In genomic region chr5:1002836-1003235, GRCh38 we compare ENCODE assay signal across 15 cellular contexts. TPM values are rescaled to one million over a fixed set of nuclear protein-coding genes. Genes with fewer than 3 reads are reported as not detected.
A peak's percentile ranks its signal among the peaks of the same experiment; 100 is the strongest.
DNase-seq lines count a peak whose midpoint lies in the region; ATAC-seq and TF ChIP-seq lines count a peak whose summit lies in the region.
"Had no signal": no experiment of that assay in that cellular context is flagged by ENCODE, and none has a peak within 500 bp of the region (broad histone marks: within the 10 kb centered on the region; RNA-seq: fewer than 3 reads in every experiment).

No MANE protein-coding gene starts in this region.

- H3K36me3 Mint-ChIP-seq in activated naive CD8-positive, alpha-beta T cell treated with anti-CD3 and anti-CD28 coated beads, Interleukin-2, amount 10 ng/mL, durations not matched to agents 7 days and 5 days: peaks cover under 1% of the 10 kb centered on the region
- no peaks in the 10 kb centered on the region for H3K36me3 Mint-ChIP-seq in activated naive CD8-positive, alpha-beta T cell treated with anti-CD3 and anti-CD28 coated beads for 36 hours
- no peaks in the 10 kb centered on the region for H3K36me3 Mint-ChIP-seq in stimulated activated effector memory CD8-positive, alpha-beta T cell treated with anti-CD3 and anti-CD28 coated beads, Interleukin-12 subunit alpha, Interleukin-12 subunit beta, amount 100 ng/mL, for 72 hours
- H3K36me3 Mint-ChIP-seq: activated naive CD4-positive, alpha-beta T cell treated with anti-CD3 and anti-CD28 coated beads, Interleukin-2, amount 50 U/mL, for 72 hours; immature natural killer cell had no signal

- H3K9me3 Mint-ChIP-seq in activated naive CD8-positive, alpha-beta T cell treated with anti-CD3 and anti-CD28 coated beads, Interleukin-2, amount 10 ng/mL, durations not matched to agents 7 days and 5 days: no peaks in the 10 kb centered on the region
- no peaks in the 10 kb centered on the region for H3K9me3 Mint-ChIP-seq in activated naive CD8-positive, alpha-beta T cell treated with anti-CD3 and anti-CD28 coated beads for 36 hours
- H3K9me3 Mint-ChIP-seq in stimulated activated effector memory CD8-positive, alpha-beta T cell treated with anti-CD3 and anti-CD28 coated beads, Interleukin-12 subunit alpha, Interleukin-12 subunit beta, amount 100 ng/mL, for 72 hours: no peaks in the 10 kb centered on the region
- H3K9me3 Mint-ChIP-seq: activated naive CD4-positive, alpha-beta T cell treated with anti-CD3 and anti-CD28 coated beads, Interleukin-2, amount 50 U/mL, for 72 hours; immature natural killer cell had no signal

- intact Hi-C loops in PC-3 (cut with micrococcal nuclease): loop anchor here (5.0 to 10.0 kb wide), 2 partner anchors 71 to 162 kb away; no protein-coding TSS in a partner anchor

- POLR2A ChIA-PET in activated naive CD8-positive, alpha-beta T cell treated with anti-CD3 and anti-CD28 coated beads, Interleukin-2, amount 10 ng/mL, durations not matched to agents 7 days and 5 days (lab: Charles Lee): interaction anchor here (0.7 kb wide), 1 partner anchor 49 kb away, joined by 3 read pairs; no protein-coding TSS in a partner anchor
- POLR2A ChIA-PET in PC-3 (lab: Charles Lee; ENCODE audit: unreplicated experiment): no interaction called here

- H3F3A ChIP-seq in PC-3 (ENCODE audit: low read length, unreplicated experiment): peaks cover 5% of the 10 kb centered on the region

- H3K79me2 ChIP-seq in PC-3 (ENCODE audit: low read length): no peaks in the 10 kb centered on the region

- CTCF ChIA-PET in PC-3 (lab: Charles Lee): no interaction called here

- H3K9me3 ChIP-seq in PC-3 (ENCODE audit: low read length): no peaks in the 10 kb centered on the region
- H3K9me3 ChIP-seq: breast epithelium, esophagus muscularis mucosa had no signal

- BruUV-seq in PC-3 (replicated peaks; lab: Mats Ljungman, UMichigan): no TSS peak

- H3K9ac ChIP-seq in PC-3 (ENCODE audit: low read length): no peak overlapping the region

- no peak overlapping the region for H3K4me3 ChIP-seq in PC-3 (ENCODE audit: low read length)
- H3K4me3 ChIP-seq: esophagus muscularis mucosa had no signal

- peak; percentile 26 for DNase-seq in activated naive CD8-positive, alpha-beta T cell treated with anti-CD3 and anti-CD28 coated beads, Interleukin-2, amount 10 ng/mL, durations not matched to agents 7 days and 5 days
- no peak for DNase-seq in activated naive CD8-positive, alpha-beta T cell treated with anti-CD3 and anti-CD28 coated beads for 36 hours
- no peak for DNase-seq in PC-3
- peak; percentile 30 for DNase-seq in left lobe of liver (ENCODE audit: low spot score)
- peak; percentile 38 for DNase-seq in ureter (ENCODE audit: low spot score)
- DNase-seq in stimulated activated effector memory CD8-positive, alpha-beta T cell treated with anti-CD3 and anti-CD28 coated beads, Interleukin-12 subunit alpha, Interleukin-12 subunit beta, amount 100 ng/mL, for 72 hours (ENCODE audit: low spot score in 2 of 2): no peak
- DNase-seq in NCI-H526 (lab: John Stamatoyannopoulos, UW): no peak
- DNase-seq: DND-41, immature natural killer cell, mesendoderm, NCI-H1694 treated with DMSO at 0.1 percent for 48 hours, substantia nigra had no signal

- H3K27ac ChIP-seq in PC-3 (ENCODE audit: low read length): peak overlapping the region; percentile 41

- ATAC-seq in activated naive CD8-positive, alpha-beta T cell treated with anti-CD3 and anti-CD28 coated beads, Interleukin-2, amount 10 ng/mL, durations not matched to agents 7 days and 5 days (ENCODE audit: low read depth): no peak
- ATAC-seq in PC-3: no peak
- no peak for ATAC-seq in left lobe of liver
- no peak for ATAC-seq in stimulated activated effector memory CD8-positive, alpha-beta T cell treated with anti-CD3 and anti-CD28 coated beads, Interleukin-12 subunit alpha, Interleukin-12 subunit beta, amount 100 ng/mL, for 72 hours
- ATAC-seq: activated naive CD4-positive, alpha-beta T cell treated with anti-CD3 and anti-CD28 coated beads, Interleukin-2, amount 50 U/mL, for 72 hours had no signal

- peaks cover 39% of the 10 kb centered on the region for H3K27me3 ChIP-seq in PC-3 (ENCODE audit: low read length)
- H3K27me3 ChIP-seq: breast epithelium had no signal

- H3K36me3 ChIP-seq in PC-3 (ENCODE audit: low read depth, low read length): no peaks in the 10 kb centered on the region
- H3K36me3 ChIP-seq: breast epithelium, esophagus muscularis mucosa had no signal

- peaks cover 11% of the 10 kb centered on the region for H3K4me1 Mint-ChIP-seq in activated naive CD8-positive, alpha-beta T cell treated with anti-CD3 and anti-CD28 coated beads, Interleukin-2, amount 10 ng/mL, durations not matched to agents 7 days and 5 days
- peaks cover 19% of the 10 kb centered on the region for H3K4me1 Mint-ChIP-seq in activated naive CD8-positive, alpha-beta T cell treated with anti-CD3 and anti-CD28 coated beads for 36 hours
- peaks cover 25% of the 10 kb centered on the region for H3K4me1 Mint-ChIP-seq in stimulated activated effector memory CD8-positive, alpha-beta T cell treated with anti-CD3 and anti-CD28 coated beads, Interleukin-12 subunit alpha, Interleukin-12 subunit beta, amount 100 ng/mL, for 72 hours

- H3K4me3 Mint-ChIP-seq in activated naive CD8-positive, alpha-beta T cell treated with anti-CD3 and anti-CD28 coated beads, Interleukin-2, amount 10 ng/mL, durations not matched to agents 7 days and 5 days: no peak overlapping the region
- no peak overlapping the region for H3K4me3 Mint-ChIP-seq in activated naive CD8-positive, alpha-beta T cell treated with anti-CD3 and anti-CD28 coated beads for 36 hours
- H3K4me3 Mint-ChIP-seq in stimulated activated effector memory CD8-positive, alpha-beta T cell treated with anti-CD3 and anti-CD28 coated beads, Interleukin-12 subunit alpha, Interleukin-12 subunit beta, amount 100 ng/mL, for 72 hours: no peak overlapping the region

- H3K9me2 ChIP-seq in PC-3 (replicated peaks; ENCODE audit: low read length): no peaks in the 10 kb centered on the region

- TF ChIP-seq CTCF in PC-3 (conservative IDR thresholded peaks at IDR 0.05; ENCODE audit: low read depth, low read length): no peak

- peaks cover 32% of the 10 kb centered on the region for H3K27me3 Mint-ChIP-seq in activated naive CD8-positive, alpha-beta T cell treated with anti-CD3 and anti-CD28 coated beads, Interleukin-2, amount 10 ng/mL, durations not matched to agents 7 days and 5 days
- H3K27me3 Mint-ChIP-seq in activated naive CD8-positive, alpha-beta T cell treated with anti-CD3 and anti-CD28 coated beads for 36 hours: peaks cover 27% of the 10 kb centered on the region

- no peak overlapping the region for H3K27ac Mint-ChIP-seq in activated naive CD8-positive, alpha-beta T cell treated with anti-CD3 and anti-CD28 coated beads, Interleukin-2, amount 10 ng/mL, durations not matched to agents 7 days and 5 days
- no peak overlapping the region for H3K27ac Mint-ChIP-seq in activated naive CD8-positive, alpha-beta T cell treated with anti-CD3 and anti-CD28 coated beads for 36 hours
- no peak overlapping the region for H3K27ac Mint-ChIP-seq in stimulated activated effector memory CD8-positive, alpha-beta T cell treated with anti-CD3 and anti-CD28 coated beads, Interleukin-12 subunit alpha, Interleukin-12 subunit beta, amount 100 ng/mL, for 72 hours
- H3K27ac Mint-ChIP-seq: activated naive CD4-positive, alpha-beta T cell treated with anti-CD3 and anti-CD28 coated beads, Interleukin-2, amount 50 U/mL, for 72 hours; immature natural killer cell had no signal

- peak overlapping the region; percentile 42 for H3K4me2 ChIP-seq in PC-3 (ENCODE audit: low read length)

- H4K20me1 ChIP-seq in PC-3 (ENCODE audit: low read length): no peaks in the 10 kb centered on the region

- no peak overlapping the region for H2AFZ ChIP-seq in PC-3 (ENCODE audit: low read length)

- H3K4me1 ChIP-seq in PC-3 (ENCODE audit: insufficient read depth, low read length): peaks cover 26% of the 10 kb centered on the region

RNA-seq across cellular contexts. Expression of gene NKD2, which starts 5.8 kb away (rescaled TPM):
- under 1 TPM; 0.23 to 0.36 TPM for total RNA-seq in activated naive CD8-positive, alpha-beta T cell treated with anti-CD3 and anti-CD28 coated beads, Interleukin-2, amount 10 ng/mL, durations not matched to agents 7 days and 5 days
- under 1 TPM; 0.66 to 0.82 TPM for total RNA-seq in activated naive CD8-positive, alpha-beta T cell treated with anti-CD3 and anti-CD28 coated beads for 36 hours
- total RNA-seq in PC-3 (2014; rRNA removed): 1.6 and 6.7 TPM in 2 replicates
- 1.6 TPM for total RNA-seq in left lobe of liver
- 14.2 TPM for total RNA-seq in ureter

Comparison
In these comparisons a context has a peak if more than half of its experiments do, and no peak if none do; other contexts are left out.
1. DNase-seq: peak in activated naive CD8-positive, alpha-beta T cell treated with anti-CD3 and anti-CD28 coated beads, Interleukin-2, amount 10 ng/mL, durations not matched to agents 7 days and 5 days (single experiment), left lobe of liver (single experiment) and ureter (single experiment); none in activated naive CD8-positive, alpha-beta T cell treated with anti-CD3 and anti-CD28 coated beads for 36 hours (single experiment), PC-3 (single experiment), stimulated activated effector memory CD8-positive, alpha-beta T cell treated with anti-CD3 and anti-CD28 coated beads, Interleukin-12 subunit alpha, Interleukin-12 subunit beta, amount 100 ng/mL, for 72 hours (0 of 2) and NCI-H526 (0 of 2).